8 cellular contexts compared by ENCODE assay signal in genomic region chr3:52317178-52317577, GRCh38. TPM values are rescaled to one million over a fixed set of nuclear protein-coding genes. Genes with fewer than 3 reads are reported as not detected.
DNase-seq lines count a peak whose midpoint lies in the region; ATAC-seq lines count a peak whose summit lies in the region.

No MANE protein-coding gene starts in this region.

- DNase-seq in DMS53 (lab: John Stamatoyannopoulos, UW), result peak; percentile 54
- DNase-seq in DMS53 treated with DMSO at 0.1 percent for 48 hours (lab: John Stamatoyannopoulos, UW; ENCODE audit: unreplicated experiment), result no peak
- no peak for DNase-seq in activated naive CD8-positive, alpha-beta T cell treated with anti-CD3 and anti-CD28 coated beads for 36 hours
- DNase-seq in stimulated activated effector memory CD8-positive, alpha-beta T cell treated with anti-CD3 and anti-CD28 coated beads, Interleukin-12 subunit alpha, Interleukin-12 subunit beta, amount 100 ng/mL, for 72 hours (ENCODE audit: low spot score in 2 of 2), result no peak
- no peak for DNase-seq in GDM1 (lab: John Stamatoyannopoulos, UW)

- peak overlapping the region; percentile 26; the same call in 1 of the 2 replicates for H3K9ac ChIP-seq in iPS-20b (ENCODE audit: low read depth, low read length)

- peak overlapping the region; percentile 78 for H3K4me3 ChIP-seq in iPS-20b (ENCODE audit: low read length)

- no peaks in the 10 kb centered on the region for H3K9me3 ChIP-seq in iPS-20b (ENCODE audit: insufficient read depth, low read depth, low read length)

- H3K27ac ChIP-seq in iPS-20b (ENCODE audit: low read length), result no peak overlapping the region

- no peaks in the 10 kb centered on the region for H3K9me3 Mint-ChIP-seq in activated naive CD8-positive, alpha-beta T cell treated with anti-CD3 and anti-CD28 coated beads for 36 hours
- no peaks in the 10 kb centered on the region for H3K9me3 Mint-ChIP-seq in stimulated activated effector memory CD8-positive, alpha-beta T cell treated with anti-CD3 and anti-CD28 coated beads, Interleukin-12 subunit alpha, Interleukin-12 subunit beta, amount 100 ng/mL, for 72 hours

- peak overlapping the region; percentile 66 for H3K4me3 Mint-ChIP-seq in activated naive CD8-positive, alpha-beta T cell treated with anti-CD3 and anti-CD28 coated beads for 36 hours
- peak overlapping the region; percentile 51 for H3K4me3 Mint-ChIP-seq in stimulated activated effector memory CD8-positive, alpha-beta T cell treated with anti-CD3 and anti-CD28 coated beads, Interleukin-12 subunit alpha, Interleukin-12 subunit beta, amount 100 ng/mL, for 72 hours

- H3K27me3 ChIP-seq in iPS-20b (ENCODE audit: insufficient read depth, low read length), result peaks cover 24% of the 10 kb centered on the region

- no peaks in the 10 kb centered on the region for H3K36me3 ChIP-seq in iPS-20b (ENCODE audit: insufficient read depth, low read depth, low read length)

- no peaks in the 10 kb centered on the region; the same call in 1 of the 2 replicates for H3K4me1 ChIP-seq in iPS-20b (ENCODE audit: insufficient read depth, low read length)

- H3K27me3 Mint-ChIP-seq in activated naive CD8-positive, alpha-beta T cell treated with anti-CD3 and anti-CD28 coated beads for 36 hours, result no peaks in the 10 kb centered on the region

- no peak for ATAC-seq in stimulated activated effector memory CD8-positive, alpha-beta T cell treated with anti-CD3 and anti-CD28 coated beads, Interleukin-12 subunit alpha, Interleukin-12 subunit beta, amount 100 ng/mL, for 72 hours
- no peak for ATAC-seq in GM18519 (IDR thresholded peaks at IDR 0.05; ENCODE audit: low FRiP score, unreplicated experiment)
- ATAC-seq in HG02870 (IDR thresholded peaks at IDR 0.05; ENCODE audit: unreplicated experiment), result no peak

- peaks cover 40% of the 10 kb centered on the region for H3K4me1 Mint-ChIP-seq in activated naive CD8-positive, alpha-beta T cell treated with anti-CD3 and anti-CD28 coated beads for 36 hours
- peaks cover 53% of the 10 kb centered on the region for H3K4me1 Mint-ChIP-seq in stimulated activated effector memory CD8-positive, alpha-beta T cell treated with anti-CD3 and anti-CD28 coated beads, Interleukin-12 subunit alpha, Interleukin-12 subunit beta, amount 100 ng/mL, for 72 hours

- peaks cover 3% of the 10 kb centered on the region for H3K36me3 Mint-ChIP-seq in activated naive CD8-positive, alpha-beta T cell treated with anti-CD3 and anti-CD28 coated beads for 36 hours
- no peaks in the 10 kb centered on the region for H3K36me3 Mint-ChIP-seq in stimulated activated effector memory CD8-positive, alpha-beta T cell treated with anti-CD3 and anti-CD28 coated beads, Interleukin-12 subunit alpha, Interleukin-12 subunit beta, amount 100 ng/mL, for 72 hours

- peak overlapping the region; percentile 16 for H3K27ac Mint-ChIP-seq in activated naive CD8-positive, alpha-beta T cell treated with anti-CD3 and anti-CD28 coated beads for 36 hours
- H3K27ac Mint-ChIP-seq in stimulated activated effector memory CD8-positive, alpha-beta T cell treated with anti-CD3 and anti-CD28 coated beads, Interleukin-12 subunit alpha, Interleukin-12 subunit beta, amount 100 ng/mL, for 72 hours, result peak overlapping the region; percentile 78

RNA-seq across cellular contexts. Expression of gene DNAH1, which starts 1.1 kb away (rescaled TPM):
- 1 to 10 TPM; 2.6 to 3.7 TPM for total RNA-seq in activated naive CD8-positive, alpha-beta T cell treated with anti-CD3 and anti-CD28 coated beads for 36 hours

RNA-seq across cellular contexts. Expression of gene GLYCTK, which starts 29.6 kb away (rescaled TPM):
- 10 to 100 TPM; 16.1 to 17.2 TPM for total RNA-seq in activated naive CD8-positive, alpha-beta T cell treated with anti-CD3 and anti-CD28 coated beads for 36 hours

RNA-seq across cellular contexts. Expression of gene WDR82, which starts 38.7 kb away (rescaled TPM):
- total RNA-seq in activated naive CD8-positive, alpha-beta T cell treated with anti-CD3 and anti-CD28 coated beads for 36 hours, result 100 to 1,000 TPM; 121 to 123 TPM
